Comparison of ENCODE assay signal across 1 cellular context in the genomic region with DNA sequence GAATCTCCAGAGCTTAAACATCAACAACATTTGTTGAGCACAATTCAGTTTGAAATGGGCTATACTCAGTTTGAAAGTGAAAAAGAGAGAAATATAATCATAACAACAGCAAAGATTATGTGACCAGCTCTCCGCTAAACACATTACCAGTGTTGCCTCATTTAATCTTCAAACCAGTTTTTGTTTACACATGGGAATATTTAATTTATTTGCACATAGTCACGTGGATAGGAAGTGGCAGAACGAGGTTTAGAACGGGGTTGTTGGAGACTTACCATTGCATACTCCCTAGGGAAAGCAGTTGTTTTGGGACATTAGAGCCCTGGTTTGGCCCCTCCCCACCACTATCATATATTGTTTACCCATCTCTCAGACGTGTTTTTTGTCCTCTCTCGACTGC.
TF ChIP-seq lines count a peak whose summit lies in the region.

No MANE protein-coding gene starts in this region.

TF ChIP-seq in GM23338, 12 proteins besides CTCF, POLR2A, EP300 and RAD21 (continued from another document):
- TF ChIP-seq, protein P1, sequence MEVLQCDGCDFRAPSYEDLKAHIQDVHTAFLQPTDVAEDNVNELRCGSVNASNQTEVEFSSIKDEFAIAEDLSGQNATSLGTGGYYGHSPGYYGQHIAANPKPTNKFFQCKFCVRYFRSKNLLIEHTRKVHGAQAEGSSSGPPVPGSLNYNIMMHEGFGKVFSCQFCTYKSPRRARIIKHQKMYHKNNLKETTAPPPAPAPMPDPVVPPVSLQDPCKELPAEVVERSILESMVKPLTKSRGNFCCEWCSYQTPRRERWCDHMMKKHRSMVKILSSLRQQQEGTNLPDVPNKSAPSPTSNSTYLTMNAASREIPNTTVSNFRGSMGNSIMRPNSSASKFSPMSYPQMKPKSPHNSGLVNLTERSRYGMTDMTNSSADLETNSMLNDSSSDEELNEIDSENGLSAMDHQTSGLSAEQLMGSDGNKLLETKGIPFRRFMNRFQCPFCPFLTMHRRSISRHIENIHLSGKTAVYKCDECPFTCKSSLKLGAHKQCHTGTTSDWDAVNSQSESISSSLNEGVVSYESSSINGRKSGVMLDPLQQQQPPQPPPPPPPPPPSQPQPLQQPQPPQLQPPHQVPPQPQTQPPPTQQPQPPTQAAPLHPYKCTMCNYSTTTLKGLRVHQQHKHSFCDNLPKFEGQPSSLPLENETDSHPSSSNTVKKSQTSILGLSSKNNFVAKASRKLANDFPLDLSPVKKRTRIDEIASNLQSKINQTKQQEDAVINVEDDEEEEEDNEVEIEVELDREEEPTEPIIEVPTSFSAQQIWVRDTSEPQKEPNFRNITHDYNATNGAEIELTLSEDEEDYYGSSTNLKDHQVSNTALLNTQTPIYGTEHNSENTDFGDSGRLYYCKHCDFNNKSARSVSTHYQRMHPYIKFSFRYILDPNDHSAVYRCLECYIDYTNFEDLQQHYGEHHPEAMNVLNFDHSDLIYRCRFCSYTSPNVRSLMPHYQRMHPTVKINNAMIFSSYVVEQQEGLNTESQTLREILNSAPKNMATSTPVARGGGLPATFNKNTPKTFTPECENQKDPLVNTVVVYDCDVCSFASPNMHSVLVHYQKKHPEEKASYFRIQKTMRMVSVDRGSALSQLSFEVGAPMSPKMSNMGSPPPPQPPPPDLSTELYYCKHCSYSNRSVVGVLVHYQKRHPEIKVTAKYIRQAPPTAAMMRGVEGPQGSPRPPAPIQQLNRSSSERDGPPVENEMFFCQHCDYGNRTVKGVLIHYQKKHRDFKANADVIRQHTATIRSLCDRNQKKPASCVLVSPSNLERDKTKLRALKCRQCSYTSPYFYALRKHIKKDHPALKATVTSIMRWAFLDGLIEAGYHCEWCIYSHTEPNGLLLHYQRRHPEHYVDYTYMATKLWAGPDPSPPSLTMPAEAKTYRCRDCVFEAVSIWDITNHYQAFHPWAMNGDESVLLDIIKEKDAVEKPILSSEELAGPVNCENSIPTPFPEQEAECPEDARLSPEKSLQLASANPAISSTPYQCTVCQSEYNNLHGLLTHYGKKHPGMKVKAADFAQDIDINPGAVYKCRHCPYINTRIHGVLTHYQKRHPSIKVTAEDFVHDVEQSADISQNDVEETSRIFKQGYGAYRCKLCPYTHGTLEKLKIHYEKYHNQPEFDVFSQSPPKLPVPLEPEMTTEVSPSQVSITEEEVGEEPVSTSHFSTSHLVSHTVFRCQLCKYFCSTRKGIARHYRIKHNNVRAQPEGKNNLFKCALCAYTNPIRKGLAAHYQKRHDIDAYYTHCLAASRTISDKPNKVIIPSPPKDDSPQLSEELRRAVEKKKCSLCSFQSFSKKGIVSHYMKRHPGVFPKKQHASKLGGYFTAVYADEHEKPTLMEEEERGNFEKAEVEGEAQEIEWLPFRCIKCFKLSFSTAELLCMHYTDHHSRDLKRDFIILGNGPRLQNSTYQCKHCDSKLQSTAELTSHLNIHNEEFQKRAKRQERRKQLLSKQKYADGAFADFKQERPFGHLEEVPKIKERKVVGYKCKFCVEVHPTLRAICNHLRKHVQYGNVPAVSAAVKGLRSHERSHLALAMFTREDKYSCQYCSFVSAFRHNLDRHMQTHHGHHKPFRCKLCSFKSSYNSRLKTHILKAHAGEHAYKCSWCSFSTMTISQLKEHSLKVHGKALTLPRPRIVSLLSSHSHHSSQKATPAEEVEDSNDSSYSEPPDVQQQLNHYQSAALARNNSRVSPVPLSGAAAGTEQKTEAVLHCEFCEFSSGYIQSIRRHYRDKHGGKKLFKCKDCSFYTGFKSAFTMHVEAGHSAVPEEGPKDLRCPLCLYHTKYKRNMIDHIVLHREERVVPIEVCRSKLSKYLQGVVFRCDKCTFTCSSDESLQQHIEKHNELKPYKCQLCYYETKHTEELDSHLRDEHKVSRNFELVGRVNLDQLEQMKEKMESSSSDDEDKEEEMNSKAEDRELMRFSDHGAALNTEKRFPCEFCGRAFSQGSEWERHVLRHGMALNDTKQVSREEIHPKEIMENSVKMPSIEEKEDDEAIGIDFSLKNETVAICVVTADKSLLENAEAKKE (CRISPR knock-in tag; IDR thresholded peaks at IDR 0.05): no peak
- TF ChIP-seq STAT1 (IDR thresholded peaks at IDR 0.05; ENCODE audit: unreplicated experiment) (no peak), EZH2 (IDR thresholded peaks at IDR 0.05; ENCODE audit: low read depth, unreplicated experiment) (no peak)
TF ChIP-seq in GM23338: peak in this region for 0.
